Comparison of ENCODE assay signal across 13 cellular contexts in the genomic region with DNA sequence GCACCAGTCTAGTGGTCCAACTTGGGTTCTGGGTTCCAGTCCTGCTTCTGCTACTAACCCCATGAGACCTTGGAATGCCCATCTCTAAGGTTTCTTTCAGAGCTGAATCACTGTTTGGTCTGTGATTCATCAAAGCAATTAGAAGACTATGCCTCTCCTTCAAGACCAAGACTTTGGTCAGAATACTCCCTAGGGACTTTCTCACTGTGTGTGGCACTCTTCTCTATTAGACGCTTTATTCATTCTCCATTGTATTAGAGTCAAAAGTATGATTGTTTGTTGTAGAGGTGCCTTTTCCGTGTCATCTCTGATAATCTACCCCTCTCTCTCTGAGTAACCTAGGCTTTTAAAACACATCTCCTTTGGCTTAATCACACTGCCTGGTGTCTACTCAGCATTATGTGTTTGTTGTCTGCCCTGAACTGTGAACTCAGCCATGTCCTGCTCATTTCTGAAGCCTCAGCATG.
A peak's percentile ranks its signal among the peaks of the same experiment; 100 is the strongest.
DNase-seq lines count a peak whose midpoint lies in the region; ATAC-seq and TF ChIP-seq lines count a peak whose summit lies in the region.
"Had no signal": no experiment of that assay in that cellular context is flagged by ENCODE, and none has a peak within 500 bp of the region (broad histone marks: within the 10 kb centered on the region; RNA-seq: fewer than 3 reads in every experiment).

No MANE protein-coding gene starts in this region.

- H3K4me3 ChIP-seq in mucosa of descending colon, result no peak overlapping the region
- no peak overlapping the region for H3K4me3 ChIP-seq in effector memory CD4-positive, alpha-beta T cell (ENCODE audit: insufficient read depth, low read depth, low read length, poor library complexity, severe bottlenecking)

- no peak for TF ChIP-seq CTCF in mucosa of descending colon (IDR thresholded peaks at IDR 0.05)

- H3K27ac ChIP-seq in effector memory CD4-positive, alpha-beta T cell (ENCODE audit: insufficient read depth, low read length, poor library complexity, severe bottlenecking), result no peak overlapping the region
- H3K27ac ChIP-seq: HL-60 had no signal

- DNase-seq in AG08395 (ENCODE audit: low spot score), result peak; percentile 82
- peak; percentile 88 for DNase-seq in HT1080 (ENCODE audit: low read depth)
- DNase-seq in astrocyte of the hippocampus (ENCODE audit: low read depth, low spot score), result peak; percentile 60
- DNase-seq in mucosa of descending colon, result no peak
- no peak for DNase-seq in effector CD4-positive, alpha-beta T cell
- no peak for DNase-seq in effector memory CD4-positive, alpha-beta T cell
- no peak for DNase-seq in NCI-H187 (lab: John Stamatoyannopoulos, UW)
- DNase-seq: CD8-positive, alpha-beta memory T cell; GOT3; NCI-H2029 treated with DMSO at 0.1 percent for 48 hours; nucleus accumbens had no signal

- intact Hi-C loops in mucosa of descending colon (cut with DNase I, micrococcal nuclease), result no loop called here

- peaks cover 9% of the 10 kb centered on the region for H3K4me1 ChIP-seq in mucosa of descending colon (ENCODE audit: low read depth)
- no peaks in the 10 kb centered on the region for H3K4me1 ChIP-seq in effector memory CD4-positive, alpha-beta T cell (ENCODE audit: control insufficient read depth, insufficient read depth, low read length, poor library complexity, severe bottlenecking)

- H3K36me3 ChIP-seq in mucosa of descending colon (ENCODE audit: low read depth), result no peaks in the 10 kb centered on the region
- no peaks in the 10 kb centered on the region for H3K36me3 ChIP-seq in effector memory CD4-positive, alpha-beta T cell (ENCODE audit: control insufficient read depth, insufficient read depth, low read length)

- ATAC-seq in mucosa of descending colon, result peak; percentile 85
- ATAC-seq in HG02973 (IDR thresholded peaks at IDR 0.05; ENCODE audit: unreplicated experiment), result no peak

- H3K27me3 ChIP-seq in effector memory CD4-positive, alpha-beta T cell (replicated peaks; ENCODE audit: control insufficient read depth, insufficient read depth, low read length, poor library complexity, severe bottlenecking), result no peaks in the 10 kb centered on the region

- no peaks in the 10 kb centered on the region for H3K9me3 ChIP-seq in mucosa of descending colon
- H3K9me3 ChIP-seq in effector memory CD4-positive, alpha-beta T cell (ENCODE audit: control insufficient read depth, low read length), result no peaks in the 10 kb centered on the region

Comparison
In these comparisons a context has a peak if more than half of its experiments do, and no peak if none do; other contexts are left out.
1. DNase-seq: peak in AG08395 (single experiment), HT1080 (single experiment) and astrocyte of the hippocampus (single experiment); none in mucosa of descending colon (0 of 3), effector CD4-positive, alpha-beta T cell (single experiment), effector memory CD4-positive, alpha-beta T cell (0 of 3) and NCI-H187 (0 of 2).